ENCODE assay signal across 1 cellular context in the genomic region with DNA sequence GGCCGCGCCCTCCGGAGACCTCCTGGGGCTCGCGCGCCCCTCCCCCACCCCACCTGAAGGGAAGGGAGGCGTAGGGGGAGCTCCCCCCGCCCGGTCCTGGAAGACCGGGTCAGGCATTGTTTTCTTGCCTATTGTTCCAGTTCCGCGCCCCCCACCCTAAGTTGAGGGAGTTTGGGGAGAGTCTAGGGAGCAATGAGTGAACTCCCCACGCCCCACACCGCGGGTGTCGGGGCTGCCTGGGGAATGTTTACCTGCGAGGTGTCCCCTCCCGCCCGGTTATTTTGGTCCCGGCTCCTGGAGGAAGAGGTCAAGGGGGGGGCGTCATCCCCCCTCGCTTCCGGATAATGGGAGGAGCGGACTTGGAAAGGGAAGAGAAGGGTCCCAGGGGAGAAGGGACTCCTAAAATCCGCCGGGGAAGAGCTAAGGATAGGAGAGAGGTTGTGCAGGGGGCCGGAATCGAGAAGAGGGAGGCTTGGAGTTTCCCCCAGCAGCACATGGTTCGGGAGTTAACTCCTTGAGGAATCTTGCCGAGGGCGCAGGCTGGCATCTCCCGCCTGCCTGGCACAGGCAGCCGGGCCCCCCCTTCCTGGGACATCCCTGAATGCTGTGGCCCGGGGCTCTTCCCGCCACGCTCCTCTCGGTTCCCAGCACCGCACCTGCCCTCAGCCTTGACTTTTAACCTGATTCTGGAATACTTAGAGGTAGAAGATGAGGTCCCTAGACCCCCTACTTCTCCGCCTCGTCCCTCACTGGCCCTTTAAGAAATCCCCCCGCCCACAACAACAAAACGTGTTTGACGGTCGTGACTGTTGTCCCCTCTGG.
A peak's percentile ranks its signal among the peaks of the same experiment; 100 is the strongest.
TF ChIP-seq lines count a peak whose summit lies in the region.

No MANE protein-coding gene starts in this region.

TF ChIP-seq in HepG2, 621 proteins besides CTCF, POLR2A, EP300 and RAD21 (continued from another document and continues in another):
- TF ChIP-seq, protein P1, sequence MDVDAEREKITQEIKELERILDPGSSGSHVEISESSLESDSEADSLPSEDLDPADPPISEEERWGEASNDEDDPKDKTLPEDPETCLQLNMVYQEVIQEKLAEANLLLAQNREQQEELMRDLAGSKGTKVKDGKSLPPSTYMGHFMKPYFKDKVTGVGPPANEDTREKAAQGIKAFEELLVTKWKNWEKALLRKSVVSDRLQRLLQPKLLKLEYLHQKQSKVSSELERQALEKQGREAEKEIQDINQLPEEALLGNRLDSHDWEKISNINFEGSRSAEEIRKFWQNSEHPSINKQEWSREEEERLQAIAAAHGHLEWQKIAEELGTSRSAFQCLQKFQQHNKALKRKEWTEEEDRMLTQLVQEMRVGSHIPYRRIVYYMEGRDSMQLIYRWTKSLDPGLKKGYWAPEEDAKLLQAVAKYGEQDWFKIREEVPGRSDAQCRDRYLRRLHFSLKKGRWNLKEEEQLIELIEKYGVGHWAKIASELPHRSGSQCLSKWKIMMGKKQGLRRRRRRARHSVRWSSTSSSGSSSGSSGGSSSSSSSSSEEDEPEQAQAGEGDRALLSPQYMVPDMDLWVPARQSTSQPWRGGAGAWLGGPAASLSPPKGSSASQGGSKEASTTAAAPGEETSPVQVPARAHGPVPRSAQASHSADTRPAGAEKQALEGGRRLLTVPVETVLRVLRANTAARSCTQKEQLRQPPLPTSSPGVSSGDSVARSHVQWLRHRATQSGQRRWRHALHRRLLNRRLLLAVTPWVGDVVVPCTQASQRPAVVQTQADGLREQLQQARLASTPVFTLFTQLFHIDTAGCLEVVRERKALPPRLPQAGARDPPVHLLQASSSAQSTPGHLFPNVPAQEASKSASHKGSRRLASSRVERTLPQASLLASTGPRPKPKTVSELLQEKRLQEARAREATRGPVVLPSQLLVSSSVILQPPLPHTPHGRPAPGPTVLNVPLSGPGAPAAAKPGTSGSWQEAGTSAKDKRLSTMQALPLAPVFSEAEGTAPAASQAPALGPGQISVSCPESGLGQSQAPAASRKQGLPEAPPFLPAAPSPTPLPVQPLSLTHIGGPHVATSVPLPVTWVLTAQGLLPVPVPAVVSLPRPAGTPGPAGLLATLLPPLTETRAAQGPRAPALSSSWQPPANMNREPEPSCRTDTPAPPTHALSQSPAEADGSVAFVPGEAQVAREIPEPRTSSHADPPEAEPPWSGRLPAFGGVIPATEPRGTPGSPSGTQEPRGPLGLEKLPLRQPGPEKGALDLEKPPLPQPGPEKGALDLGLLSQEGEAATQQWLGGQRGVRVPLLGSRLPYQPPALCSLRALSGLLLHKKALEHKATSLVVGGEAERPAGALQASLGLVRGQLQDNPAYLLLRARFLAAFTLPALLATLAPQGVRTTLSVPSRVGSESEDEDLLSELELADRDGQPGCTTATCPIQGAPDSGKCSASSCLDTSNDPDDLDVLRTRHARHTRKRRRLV (CRISPR knock-in tag; IDR thresholded peaks at IDR 0.05), result peak; percentile 70; the same call in 1 of the 2 replicates
- TF ChIP-seq, protein P2, sequence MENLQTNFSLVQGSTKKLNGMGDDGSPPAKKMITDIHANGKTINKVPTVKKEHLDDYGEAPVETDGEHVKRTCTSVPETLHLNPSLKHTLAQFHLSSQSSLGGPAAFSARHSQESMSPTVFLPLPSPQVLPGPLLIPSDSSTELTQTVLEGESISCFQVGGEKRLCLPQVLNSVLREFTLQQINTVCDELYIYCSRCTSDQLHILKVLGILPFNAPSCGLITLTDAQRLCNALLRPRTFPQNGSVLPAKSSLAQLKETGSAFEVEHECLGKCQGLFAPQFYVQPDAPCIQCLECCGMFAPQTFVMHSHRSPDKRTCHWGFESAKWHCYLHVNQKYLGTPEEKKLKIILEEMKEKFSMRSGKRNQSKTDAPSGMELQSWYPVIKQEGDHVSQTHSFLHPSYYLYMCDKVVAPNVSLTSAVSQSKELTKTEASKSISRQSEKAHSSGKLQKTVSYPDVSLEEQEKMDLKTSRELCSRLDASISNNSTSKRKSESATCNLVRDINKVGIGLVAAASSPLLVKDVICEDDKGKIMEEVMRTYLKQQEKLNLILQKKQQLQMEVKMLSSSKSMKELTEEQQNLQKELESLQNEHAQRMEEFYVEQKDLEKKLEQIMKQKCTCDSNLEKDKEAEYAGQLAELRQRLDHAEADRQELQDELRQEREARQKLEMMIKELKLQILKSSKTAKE (CRISPR knock-in tag; IDR thresholded peaks at IDR 0.05; ENCODE audit: borderline replicate concordance), result no peak; the same call in 1 of the 2 replicates
- TF ChIP-seq, protein P3, sequence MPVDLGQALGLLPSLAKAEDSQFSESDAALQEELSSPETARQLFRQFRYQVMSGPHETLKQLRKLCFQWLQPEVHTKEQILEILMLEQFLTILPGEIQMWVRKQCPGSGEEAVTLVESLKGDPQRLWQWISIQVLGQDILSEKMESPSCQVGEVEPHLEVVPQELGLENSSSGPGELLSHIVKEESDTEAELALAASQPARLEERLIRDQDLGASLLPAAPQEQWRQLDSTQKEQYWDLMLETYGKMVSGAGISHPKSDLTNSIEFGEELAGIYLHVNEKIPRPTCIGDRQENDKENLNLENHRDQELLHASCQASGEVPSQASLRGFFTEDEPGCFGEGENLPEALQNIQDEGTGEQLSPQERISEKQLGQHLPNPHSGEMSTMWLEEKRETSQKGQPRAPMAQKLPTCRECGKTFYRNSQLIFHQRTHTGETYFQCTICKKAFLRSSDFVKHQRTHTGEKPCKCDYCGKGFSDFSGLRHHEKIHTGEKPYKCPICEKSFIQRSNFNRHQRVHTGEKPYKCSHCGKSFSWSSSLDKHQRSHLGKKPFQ (CRISPR knock-in tag; IDR thresholded peaks at IDR 0.05; ENCODE audit: insufficient replicate concordance), result peak; percentile 63
- TF ChIP-seq ZNF3 (CRISPR knock-in tag; IDR thresholded peaks at IDR 0.05) (no peak), REPIN1 (CRISPR knock-in tag; IDR thresholded peaks at IDR 0.05; ENCODE audit: borderline replicate concordance, low read depth) (0 out of 2 replicates have a peak, but pooled peaks have one; percentile 27), TAF1 (CRISPR knock-in tag; IDR thresholded peaks at IDR 0.05) (peak; percentile 52; the same call in 1 of the 2 replicates), NR2F1 (CRISPR knock-in tag; IDR thresholded peaks at IDR 0.05) (peak; percentile 47 to 57; a peak in 2 of 4 replicates), GATAD1 (CRISPR knock-in tag; IDR thresholded peaks at IDR 0.05) (no peak), HNF4A (CRISPR knock-in tag; IDR thresholded peaks at IDR 0.05) (0 out of 2 replicates have a peak, but pooled peaks have one; percentile 7), ZNF121 (CRISPR knock-in tag; IDR thresholded peaks at IDR 0.05) (no peak), ZNF615 (CRISPR knock-in tag; IDR thresholded peaks at IDR 0.05; ENCODE audit: borderline replicate concordance) (no peak), CREM (IDR thresholded peaks at IDR 0.05) (no peak), CREM (CRISPR knock-in tag; IDR thresholded peaks at IDR 0.05) (no peak), HOXA5 (CRISPR knock-in tag; IDR thresholded peaks at IDR 0.05) (0 out of 2 replicates have a peak, but pooled peaks have one; percentile 28), KLF16 (CRISPR knock-in tag; IDR thresholded peaks at IDR 0.05) (peak in 1 of 2 experiments; percentile 52; a peak in 1 of 4 replicates), MED1 (CRISPR knock-in tag; IDR thresholded peaks at IDR 0.05) (peak; percentile 54), SOX5 (CRISPR knock-in tag; IDR thresholded peaks at IDR 0.05; ENCODE audit: borderline replicate concordance) (peak; percentile 68; the same call in 1 of the 2 replicates)
- TF ChIP-seq, protein P4, sequence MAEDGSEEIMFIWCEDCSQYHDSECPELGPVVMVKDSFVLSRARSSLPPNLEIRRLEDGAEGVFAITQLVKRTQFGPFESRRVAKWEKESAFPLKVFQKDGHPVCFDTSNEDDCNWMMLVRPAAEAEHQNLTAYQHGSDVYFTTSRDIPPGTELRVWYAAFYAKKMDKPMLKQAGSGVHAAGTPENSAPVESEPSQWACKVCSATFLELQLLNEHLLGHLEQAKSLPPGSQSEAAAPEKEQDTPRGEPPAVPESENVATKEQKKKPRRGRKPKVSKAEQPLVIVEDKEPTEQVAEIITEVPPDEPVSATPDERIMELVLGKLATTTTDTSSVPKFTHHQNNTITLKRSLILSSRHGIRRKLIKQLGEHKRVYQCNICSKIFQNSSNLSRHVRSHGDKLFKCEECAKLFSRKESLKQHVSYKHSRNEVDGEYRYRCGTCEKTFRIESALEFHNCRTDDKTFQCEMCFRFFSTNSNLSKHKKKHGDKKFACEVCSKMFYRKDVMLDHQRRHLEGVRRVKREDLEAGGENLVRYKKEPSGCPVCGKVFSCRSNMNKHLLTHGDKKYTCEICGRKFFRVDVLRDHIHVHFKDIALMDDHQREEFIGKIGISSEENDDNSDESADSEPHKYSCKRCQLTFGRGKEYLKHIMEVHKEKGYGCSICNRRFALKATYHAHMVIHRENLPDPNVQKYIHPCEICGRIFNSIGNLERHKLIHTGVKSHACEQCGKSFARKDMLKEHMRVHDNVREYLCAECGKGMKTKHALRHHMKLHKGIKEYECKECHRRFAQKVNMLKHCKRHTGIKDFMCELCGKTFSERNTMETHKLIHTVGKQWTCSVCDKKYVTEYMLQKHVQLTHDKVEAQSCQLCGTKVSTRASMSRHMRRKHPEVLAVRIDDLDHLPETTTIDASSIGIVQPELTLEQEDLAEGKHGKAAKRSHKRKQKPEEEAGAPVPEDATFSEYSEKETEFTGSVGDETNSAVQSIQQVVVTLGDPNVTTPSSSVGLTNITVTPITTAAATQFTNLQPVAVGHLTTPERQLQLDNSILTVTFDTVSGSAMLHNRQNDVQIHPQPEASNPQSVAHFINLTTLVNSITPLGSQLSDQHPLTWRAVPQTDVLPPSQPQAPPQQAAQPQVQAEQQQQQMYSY (CRISPR knock-in tag; IDR thresholded peaks at IDR 0.05), result no peak
- TF ChIP-seq, protein P5, sequence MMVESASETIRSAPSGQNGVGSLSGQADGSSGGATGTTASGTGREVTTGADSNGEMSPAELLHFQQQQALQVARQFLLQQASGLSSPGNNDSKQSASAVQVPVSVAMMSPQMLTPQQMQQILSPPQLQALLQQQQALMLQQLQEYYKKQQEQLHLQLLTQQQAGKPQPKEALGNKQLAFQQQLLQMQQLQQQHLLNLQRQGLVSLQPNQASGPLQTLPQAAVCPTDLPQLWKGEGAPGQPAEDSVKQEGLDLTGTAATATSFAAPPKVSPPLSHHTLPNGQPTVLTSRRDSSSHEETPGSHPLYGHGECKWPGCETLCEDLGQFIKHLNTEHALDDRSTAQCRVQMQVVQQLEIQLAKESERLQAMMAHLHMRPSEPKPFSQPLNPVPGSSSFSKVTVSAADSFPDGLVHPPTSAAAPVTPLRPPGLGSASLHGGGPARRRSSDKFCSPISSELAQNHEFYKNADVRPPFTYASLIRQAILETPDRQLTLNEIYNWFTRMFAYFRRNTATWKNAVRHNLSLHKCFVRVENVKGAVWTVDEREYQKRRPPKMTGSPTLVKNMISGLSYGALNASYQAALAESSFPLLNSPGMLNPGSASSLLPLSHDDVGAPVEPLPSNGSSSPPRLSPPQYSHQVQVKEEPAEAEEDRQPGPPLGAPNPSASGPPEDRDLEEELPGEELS (CRISPR knock-in tag; IDR thresholded peaks at IDR 0.05), result peak; percentile 41
- TF ChIP-seq, protein P6, sequence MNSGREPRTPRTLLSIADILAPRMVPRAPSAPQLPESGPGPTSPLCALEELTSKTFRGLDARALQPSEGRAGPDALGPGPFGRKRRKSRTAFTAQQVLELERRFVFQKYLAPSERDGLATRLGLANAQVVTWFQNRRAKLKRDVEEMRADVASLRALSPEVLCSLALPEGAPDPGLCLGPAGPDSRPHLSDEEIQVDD (CRISPR knock-in tag; IDR thresholded peaks at IDR 0.05; ENCODE audit: borderline replicate concordance), result no peak
- TF ChIP-seq, protein P7, sequence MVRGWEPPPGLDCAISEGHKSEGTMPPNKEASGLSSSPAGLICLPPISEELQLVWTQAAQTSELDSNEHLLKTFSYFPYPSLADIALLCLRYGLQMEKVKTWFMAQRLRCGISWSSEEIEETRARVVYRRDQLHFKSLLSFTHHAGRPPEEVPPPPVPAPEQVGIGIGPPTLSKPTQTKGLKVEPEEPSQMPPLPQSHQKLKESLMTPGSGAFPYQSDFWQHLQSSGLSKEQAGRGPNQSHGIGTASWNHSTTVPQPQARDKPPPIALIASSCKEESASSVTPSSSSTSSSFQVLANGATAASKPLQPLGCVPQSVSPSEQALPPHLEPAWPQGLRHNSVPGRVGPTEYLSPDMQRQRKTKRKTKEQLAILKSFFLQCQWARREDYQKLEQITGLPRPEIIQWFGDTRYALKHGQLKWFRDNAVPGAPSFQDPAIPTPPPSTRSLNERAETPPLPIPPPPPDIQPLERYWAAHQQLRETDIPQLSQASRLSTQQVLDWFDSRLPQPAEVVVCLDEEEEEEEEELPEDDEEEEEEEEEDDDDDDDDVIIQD (CRISPR knock-in tag; IDR thresholded peaks at IDR 0.05; ENCODE audit: low read depth), result no peak
- TF ChIP-seq, protein P8, sequence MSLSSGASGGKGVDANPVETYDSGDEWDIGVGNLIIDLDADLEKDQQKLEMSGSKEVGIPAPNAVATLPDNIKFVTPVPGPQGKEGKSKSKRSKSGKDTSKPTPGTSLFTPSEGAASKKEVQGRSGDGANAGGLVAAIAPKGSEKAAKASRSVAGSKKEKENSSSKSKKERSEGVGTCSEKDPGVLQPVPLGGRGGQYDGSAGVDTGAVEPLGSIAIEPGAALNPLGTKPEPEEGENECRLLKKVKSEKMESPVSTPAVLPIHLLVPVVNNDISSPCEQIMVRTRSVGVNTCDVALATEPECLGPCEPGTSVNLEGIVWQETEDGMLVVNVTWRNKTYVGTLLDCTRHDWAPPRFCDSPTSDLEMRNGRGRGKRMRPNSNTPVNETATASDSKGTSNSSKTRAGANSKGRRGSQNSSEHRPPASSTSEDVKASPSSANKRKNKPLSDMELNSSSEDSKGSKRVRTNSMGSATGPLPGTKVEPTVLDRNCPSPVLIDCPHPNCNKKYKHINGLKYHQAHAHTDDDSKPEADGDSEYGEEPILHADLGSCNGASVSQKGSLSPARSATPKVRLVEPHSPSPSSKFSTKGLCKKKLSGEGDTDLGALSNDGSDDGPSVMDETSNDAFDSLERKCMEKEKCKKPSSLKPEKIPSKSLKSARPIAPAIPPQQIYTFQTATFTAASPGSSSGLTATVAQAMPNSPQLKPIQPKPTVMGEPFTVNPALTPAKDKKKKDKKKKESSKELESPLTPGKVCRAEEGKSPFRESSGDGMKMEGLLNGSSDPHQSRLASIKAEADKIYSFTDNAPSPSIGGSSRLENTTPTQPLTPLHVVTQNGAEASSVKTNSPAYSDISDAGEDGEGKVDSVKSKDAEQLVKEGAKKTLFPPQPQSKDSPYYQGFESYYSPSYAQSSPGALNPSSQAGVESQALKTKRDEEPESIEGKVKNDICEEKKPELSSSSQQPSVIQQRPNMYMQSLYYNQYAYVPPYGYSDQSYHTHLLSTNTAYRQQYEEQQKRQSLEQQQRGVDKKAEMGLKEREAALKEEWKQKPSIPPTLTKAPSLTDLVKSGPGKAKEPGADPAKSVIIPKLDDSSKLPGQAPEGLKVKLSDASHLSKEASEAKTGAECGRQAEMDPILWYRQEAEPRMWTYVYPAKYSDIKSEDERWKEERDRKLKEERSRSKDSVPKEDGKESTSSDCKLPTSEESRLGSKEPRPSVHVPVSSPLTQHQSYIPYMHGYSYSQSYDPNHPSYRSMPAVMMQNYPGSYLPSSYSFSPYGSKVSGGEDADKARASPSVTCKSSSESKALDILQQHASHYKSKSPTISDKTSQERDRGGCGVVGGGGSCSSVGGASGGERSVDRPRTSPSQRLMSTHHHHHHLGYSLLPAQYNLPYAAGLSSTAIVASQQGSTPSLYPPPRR (CRISPR knock-in tag; IDR thresholded peaks at IDR 0.05; ENCODE audit: borderline replicate concordance), result peak; percentile 65; the same call in 1 of the 2 replicates
- TF ChIP-seq, protein P9, sequence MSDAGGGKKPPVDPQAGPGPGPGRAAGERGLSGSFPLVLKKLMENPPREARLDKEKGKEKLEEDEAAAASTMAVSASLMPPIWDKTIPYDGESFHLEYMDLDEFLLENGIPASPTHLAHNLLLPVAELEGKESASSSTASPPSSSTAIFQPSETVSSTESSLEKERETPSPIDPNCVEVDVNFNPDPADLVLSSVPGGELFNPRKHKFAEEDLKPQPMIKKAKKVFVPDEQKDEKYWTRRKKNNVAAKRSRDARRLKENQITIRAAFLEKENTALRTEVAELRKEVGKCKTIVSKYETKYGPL (CRISPR knock-in tag; IDR thresholded peaks at IDR 0.05), result no peak
